Comparison of ENCODE assay signal across 25 cellular contexts in the genomic region with DNA sequence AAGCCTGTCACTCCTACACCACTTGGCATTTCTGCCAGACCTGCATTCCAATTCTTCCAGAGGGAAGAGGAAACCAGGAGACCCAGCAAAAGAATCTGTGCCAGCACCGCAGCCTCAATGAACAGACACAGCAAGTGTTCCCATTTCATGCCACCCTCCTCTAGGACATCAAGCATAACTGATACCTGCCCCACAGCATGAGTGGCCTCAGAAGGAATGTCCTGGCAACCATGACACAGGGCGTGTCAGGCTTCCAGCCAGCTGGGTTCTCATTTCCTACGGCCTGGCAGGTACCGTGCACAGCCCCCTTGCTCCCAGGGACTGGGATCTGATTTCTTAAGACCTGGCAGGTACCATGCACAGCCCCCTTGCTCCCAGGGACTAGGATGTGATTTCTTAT. TPM values are rescaled to one million over a fixed set of nuclear protein-coding genes. Genes with fewer than 3 reads are reported as not detected.
DNase-seq lines count a peak whose midpoint lies in the region; ATAC-seq, FAIRE-seq and TF ChIP-seq lines count a peak whose summit lies in the region.
"Had no signal": no experiment of that assay in that cellular context is flagged by ENCODE, and none has a peak within 500 bp of the region (broad histone marks: within the 10 kb centered on the region; RNA-seq: fewer than 3 reads in every experiment).

No MANE protein-coding gene starts in this region.

- in situ Hi-C loops in Caki2 (cut with HindIII; ENCODE audit: low pct_unique_long_range_greater_than_20kb, low sequenced_read_pairs): no loop called here

- peak; percentile 30 for DNase-seq in Caki2 (ENCODE audit: low read depth)
- DNase-seq in LoVo (ENCODE audit: low spot score): peak; percentile 67
- DNase-seq in pancreas: no peak
- DNase-seq in NAMALWA (ENCODE audit: low spot score): no peak
- DNase-seq in stimulated activated CD4-positive, alpha-beta T cell treated with anti-CD3 and anti-CD28 coated beads, Interleukin-15, amount 100 ng/mL, for 24 hours: no peak
- DNase-seq in SKM-1 treated with dmso at 0.1 percent for 144 hours (lab: John Stamatoyannopoulos, UW; ENCODE audit: unreplicated experiment): no peak
- DNase-seq: activated CD4-positive, alpha-beta T cell treated with anti-CD3 and anti-CD28 coated beads, Interleukin-2, amount 10 ng/mL, durations not matched to agents 7 days and 5 days; activated naive CD4-positive, alpha-beta T cell treated with anti-CD3 and anti-CD28 coated beads, Interleukin-2, amount 10 ng/mL, durations not matched to agents 7 days and 5 days; BE2C; DND-41; NCI-H1092; NCI-H1930; NCI-H69; SK-N-SH; small intestine; substantia nigra; uterus had no signal

- FAIRE-seq in pancreas (lab: Jason Lieb, UNC): no peak
- FAIRE-seq: endothelial cell of umbilical vein, H54, small intestine had no signal

- H3K36me3 ChIP-seq in pancreas: no peaks in the 10 kb centered on the region
- H3K36me3 ChIP-seq: uterus had no signal

- no peaks in the 10 kb centered on the region for H3K9me3 ChIP-seq in pancreas
- H3K9me3 ChIP-seq: BE2C, SK-N-SH, uterus had no signal

- H3K4me1 ChIP-seq in pancreas: no peaks in the 10 kb centered on the region
- H3K4me1 ChIP-seq: BE2C, uterus had no signal

- H3K27me3 ChIP-seq in pancreas: no peaks in the 10 kb centered on the region
- H3K27me3 ChIP-seq: BE2C, cardiac muscle cell, hepatocyte, uterus had no signal

- no peak overlapping the region for H3K27ac ChIP-seq in pancreas
- H3K27ac ChIP-seq: cardiac muscle cell, hepatocyte, uterus, VCaP had no signal

- intact Hi-C loops in pancreas (cut with DNase I): no loop called here

- no peak overlapping the region for H3K4me3 ChIP-seq in pancreas
- H3K4me3 ChIP-seq: cardiac muscle cell, hepatocyte, uterus had no signal

- WGBS in pancreas, 2 donors: 77 to 82% methylated on average over 4 of the region's 4 CpGs

- ATAC-seq in esophagus mucosa (peak; percentile 85), pancreas (peak in 3 of 4 donors; percentile 53 to 74 (median 54)), GM18517 (IDR thresholded peaks at IDR 0.05; ENCODE audit: unreplicated experiment) (no peak)
- ATAC-seq: stimulated activated effector memory CD8-positive, alpha-beta T cell treated with anti-CD3 and anti-CD28 coated beads, Interleukin-12 subunit alpha, Interleukin-12 subunit beta, amount 100 ng/mL, for 72 hours had no signal

- no peak for TF ChIP-seq CTCF in pancreas (IDR thresholded peaks at IDR 0.05)

RNA-seq across cellular contexts. Expression of a gene that starts 7.8 kb away (rescaled TPM):
- 39.4 and 123 TPM in 2 replicates for total RNA-seq in Caki2 (2014; rRNA removed; shearing (Covaris generic); ENCODE audit: low replicate concordance)
- total RNA-seq in esophagus mucosa (23.7 TPM), pancreas (10 to 100 TPM in 4 of 6 donors, 1 to 10 TPM in 2; 9.8 to 13.8 (median 10.8) TPM)
- polyA plus RNA-seq in pancreas: 10 to 100 TPM; 12.3 to 28.2 TPM

RNA-seq across cellular contexts. Expression of a gene that starts 17.1 kb away (rescaled TPM):
- 54.2 and 57.1 TPM in 2 replicates for total RNA-seq in Caki2 (2014; rRNA removed; shearing (Covaris generic); ENCODE audit: low replicate concordance)
- total RNA-seq in esophagus mucosa (17.3 TPM), pancreas (10 to 100 TPM in 1 of 6 donors, 1 to 10 TPM in 5; 3.5 to 11.8 (median 7.7) TPM)
- 10 to 100 TPM in 1 of 2 donors, 1 to 10 TPM in 1; 8.2 to 12.3 TPM for polyA plus RNA-seq in pancreas

RNA-seq across cellular contexts. Expression of a gene that starts 17.1 kb away (rescaled TPM):
- total RNA-seq in Caki2 (2014; rRNA removed; shearing (Covaris generic); ENCODE audit: low replicate concordance): 64.7 and 89.7 TPM in 2 replicates
- 37.5 TPM for total RNA-seq in esophagus mucosa
- total RNA-seq in pancreas: 1 to 10 TPM; 2.6 to 6.9 (median 3.7) TPM
- polyA plus RNA-seq in pancreas: 1 to 10 TPM; 6.4 to 7.2 TPM

Comparison
In these comparisons a context has a peak if more than half of its experiments do, and no peak if none do; other contexts are left out.
1. DNase-seq: peak in Caki2 (single experiment) and LoVo (single experiment); none in pancreas (0 of 6), NAMALWA (single experiment), stimulated activated CD4-positive, alpha-beta T cell treated with anti-CD3 and anti-CD28 coated beads, Interleukin-15, amount 100 ng/mL, for 24 hours (single experiment) and SKM-1 treated with dmso at 0.1 percent for 144 hours (single experiment).